ENCODE assay signal across 8 cellular contexts in genomic region chr2:158456309-158457066, GRCh38. TPM values are rescaled to one million over a fixed set of nuclear protein-coding genes. Genes with fewer than 3 reads are reported as not detected.
DNase-seq lines count a peak whose midpoint lies in the region; ATAC-seq and TF ChIP-seq lines count a peak whose summit lies in the region.

Gene CCDC148 (minus strand): TSS chr2:158456753. CDS start chr2:158456439, 314 bp downstream.
Gene PKP4 (plus strand): TSS chr2:158456952. CDS start chr2:158533185, 76,233 bp downstream.

- H3K4me3 Mint-ChIP-seq in activated T-cell treated with anti-CD3 and anti-CD28 coated beads, Interleukin-2, amount 50 U/mL, for 72 hours: peak within 1 kb of the TSS; percentile 92

- H3K9me3 Mint-ChIP-seq in activated T-cell treated with anti-CD3 and anti-CD28 coated beads, Interleukin-2, amount 50 U/mL, for 72 hours: no peaks in the 10 kb centered on the region

- TF ChIP-seq POLR2A in esophagus muscularis mucosa (IDR thresholded peaks at IDR 0.05; ENCODE audit: low read depth): no peak

- intact Hi-C loops in esophagus muscularis mucosa (cut with DNase I): loop anchor here (5.0 to 10.0 kb wide), 3 partner anchors 148 to 296 kb away; no protein-coding TSS in a partner anchor

- H3K4me1 ChIP-seq in esophagus muscularis mucosa: peaks cover 35 to 42% (median 37%) of the 10 kb centered on the region in 4 donors
- peaks cover 0 to 17% of the 10 kb centered on the region in 2 donors for H3K4me1 ChIP-seq in muscle layer of duodenum (ENCODE audit: control insufficient read depth in 1 of 2, insufficient read depth in 2 of 2, low read length in 2 of 2)

- H3K27me3 Mint-ChIP-seq in activated T-cell treated with anti-CD3 and anti-CD28 coated beads, Interleukin-2, amount 50 U/mL, for 72 hours (ENCODE audit: low read depth): peaks cover 15% of the 10 kb centered on the region

- in situ Hi-C loops in KBM-7 (cut with MboI; ENCODE audit: low pct_unique_long_range_greater_than_20kb, low sequenced_read_pairs): loop anchor here (25.0 kb wide), 1 partner anchor 419 kb away; no protein-coding TSS in a partner anchor

- H3K27me3 ChIP-seq in esophagus muscularis mucosa: no peaks in the 10 kb centered on the region
- no peaks in the 10 kb centered on the region for H3K27me3 ChIP-seq in muscle layer of duodenum (ENCODE audit: low read depth, low read length)

- DNase-seq in DMS53 treated with DMSO at 0.1 percent for 48 hours (lab: John Stamatoyannopoulos, UW; ENCODE audit: unreplicated experiment) (peak; percentile 85), KBM-7 (peak; percentile 94), esophagus muscularis mucosa (ENCODE audit: extremely low spot score) (peak; percentile 97)
- DNase-seq in activated T-cell treated with anti-CD3 and anti-CD28 coated beads, Interleukin-2, amount 50 U/mL, for 72 hours: peak; percentile 91 to 92
- peak; percentile 73 to 75 for DNase-seq in stimulated activated CD8-positive, alpha-beta memory T cell treated with anti-CD3 and anti-CD28 coated beads, Interleukin-7, amount 100 ng/mL, for 1 hour (ENCODE audit: low read depth in 2 of 2)

- peak within 1 kb of the TSS; percentile 86 for H3K27ac Mint-ChIP-seq in activated T-cell treated with anti-CD3 and anti-CD28 coated beads, Interleukin-2, amount 50 U/mL, for 72 hours

- H3K9me3 ChIP-seq in esophagus muscularis mucosa (no peaks in the 10 kb centered on the region), muscle layer of duodenum (ENCODE audit: control insufficient read depth in 1 of 2, low read length in 2 of 2) (no peaks in the 10 kb centered on the region)

- H3K36me3 Mint-ChIP-seq in activated T-cell treated with anti-CD3 and anti-CD28 coated beads, Interleukin-2, amount 50 U/mL, for 72 hours (ENCODE audit: insufficient read depth in 2 of 2): peaks cover 2 to 4% of the 10 kb centered on the region in 2 donors

- under 1% methylated on average over 11 of the region's 48 CpGs for WGBS in esophagus muscularis mucosa

- peaks cover 31% of the 10 kb centered on the region for H3K4me1 Mint-ChIP-seq in activated T-cell treated with anti-CD3 and anti-CD28 coated beads, Interleukin-2, amount 50 U/mL, for 72 hours (ENCODE audit: low read depth)

- peak within 1 kb of the TSS; percentile 92 to 99 (median 96) for H3K4me3 ChIP-seq in esophagus muscularis mucosa
- peak within 1 kb of the TSS; percentile 79 to 95 for H3K4me3 ChIP-seq in muscle layer of duodenum (ENCODE audit: low read depth in 1 of 2, low read length in 2 of 2)

- no peak for TF ChIP-seq EP300 in esophagus muscularis mucosa (IDR thresholded peaks at IDR 0.05)

- peak within 1 kb of the TSS; percentile 94 to 98 (median 96) for H3K27ac ChIP-seq in esophagus muscularis mucosa (replicated peaks in 1 of 4)
- H3K27ac ChIP-seq in muscle layer of duodenum (ENCODE audit: low read length): no peak within 1 kb of the TSS

- H3K36me3 ChIP-seq in esophagus muscularis mucosa (no peaks in the 10 kb centered on the region), muscle layer of duodenum (ENCODE audit: control insufficient read depth in 1 of 2, insufficient read depth in 2 of 2, low read length in 2 of 2) (no peaks in the 10 kb centered on the region)

- peak; percentile 91 for ATAC-seq in GM21723 (IDR thresholded peaks at IDR 0.05; ENCODE audit: unreplicated experiment)
- peak; percentile 94 for ATAC-seq in activated T-cell treated with anti-CD3 and anti-CD28 coated beads, Interleukin-2, amount 50 U/mL, for 72 hours (replicated peaks in 1 of 2)

- TF ChIP-seq CTCF in esophagus muscularis mucosa (IDR thresholded peaks at IDR 0.05): peak in 1 of 3 experiments; percentile 26

TF ChIP-seq in PFSK-1, 5 proteins besides CTCF, POLR2A, EP300 and RAD21:
- TF ChIP-seq POLR2AphosphoS5 (IDR thresholded peaks at IDR 0.05; ENCODE audit: low read depth, low read length): no peak
- TF ChIP-seq FOXP2 (optimal IDR thresholded peaks at IDR 0.05; ENCODE audit: borderline replicate concordance, extremely low read depth, extremely low read length, insufficient read depth): peak; percentile 24
- no peak for TF ChIP-seq SIN3A (IDR thresholded peaks at IDR 0.05; ENCODE audit: borderline replicate concordance, insufficient read depth, low read length)

RNA-seq across cellular contexts. Expression of gene CCDC148, which starts in this region (rescaled TPM):
- polyA plus RNA-seq in PFSK-1 (2012; ENCODE audit: insufficient read length, low read depth): not detected
- under 1 TPM in 1 of 2 donors, not detected in 1; 0.14 TPM for total RNA-seq in activated T-cell treated with anti-CD3 and anti-CD28 coated beads, Interleukin-2, amount 50 U/mL, for 72 hours
- total RNA-seq in esophagus muscularis mucosa: 1 to 10 TPM; 2.1 to 3.7 (median 2.9) TPM

RNA-seq across cellular contexts. Expression of gene PKP4, which starts in this region (rescaled TPM):
- polyA plus RNA-seq in PFSK-1 (2012; ENCODE audit: insufficient read length, low read depth): 21.2 TPM
- 10 to 100 TPM; 36.0 to 41.3 TPM for total RNA-seq in activated T-cell treated with anti-CD3 and anti-CD28 coated beads, Interleukin-2, amount 50 U/mL, for 72 hours
- 100 to 1,000 TPM in 1 of 4 donors, 10 to 100 TPM in 3; 79.7 to 131 (median 93.0) TPM for total RNA-seq in esophagus muscularis mucosa
